In the genomic region with DNA sequence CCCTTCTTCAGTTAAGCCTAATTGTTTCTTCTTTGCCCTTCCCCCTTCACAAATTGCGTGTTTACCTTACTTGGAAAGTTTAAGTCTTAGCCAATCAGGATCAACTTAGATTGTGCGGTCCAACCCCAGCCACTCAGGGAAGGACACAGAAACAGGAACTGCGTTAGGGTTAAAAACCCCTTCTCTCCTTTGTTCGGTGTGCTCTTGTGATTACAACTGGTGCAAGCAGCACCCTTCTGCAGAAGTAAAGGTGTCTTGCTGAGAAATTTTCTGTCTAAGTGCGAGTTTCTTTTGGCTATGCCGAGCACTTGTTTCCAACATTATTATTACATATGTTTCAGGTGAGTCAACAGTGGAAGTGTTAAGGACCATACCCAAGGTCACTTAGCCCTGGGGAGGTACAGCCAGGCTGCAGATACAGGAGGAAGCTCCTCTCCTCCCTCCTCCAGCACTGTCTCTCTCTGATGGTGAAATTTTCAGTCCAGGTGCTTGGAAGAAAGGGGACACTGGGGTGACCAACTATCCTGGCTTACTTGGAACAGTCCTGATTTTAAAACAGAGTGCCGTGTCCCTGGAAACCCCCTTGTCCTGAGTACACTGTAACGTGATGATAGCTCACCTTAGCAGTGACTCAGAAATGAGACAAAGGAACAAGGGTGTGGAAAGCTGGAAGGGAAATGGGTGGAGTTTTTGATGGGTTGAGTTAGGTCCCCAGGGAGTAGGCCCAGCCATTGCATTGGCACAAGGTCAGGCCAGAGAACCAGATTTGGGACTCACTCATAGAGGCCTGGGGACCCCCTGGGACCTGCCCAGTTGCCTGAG, we compare ENCODE assay signal across 24 cellular contexts.
DNase-seq lines count a peak whose midpoint lies in the region; ATAC-seq, FAIRE-seq and TF ChIP-seq lines count a peak whose summit lies in the region.
"Had no signal": no experiment of that assay in that cellular context is flagged by ENCODE, and none has a peak within 500 bp of the region (broad histone marks: within the 10 kb centered on the region; RNA-seq: fewer than 3 reads in every experiment).

No MANE protein-coding gene starts in this region.

- no peak for TF ChIP-seq CTCF in bronchial epithelial cell (IDR thresholded peaks at IDR 0.05; ENCODE audit: insufficient read depth, low read length, severe bottlenecking)

- H3K36me3 ChIP-seq in bronchial epithelial cell (ENCODE audit: control insufficient read depth, insufficient read depth, low read length): no peaks in the 10 kb centered on the region
- H3K36me3 ChIP-seq: SJSA1 had no signal

- H3K27me3 ChIP-seq in bronchial epithelial cell (ENCODE audit: control insufficient read depth, insufficient read depth, low read length): no peaks in the 10 kb centered on the region
- H3K27me3 ChIP-seq: SJSA1 had no signal

- DNase-seq in cardiac septum (ENCODE audit: low spot score): peak; percentile 29
- DNase-seq in left cardiac atrium: no peak
- peak; percentile 5 for DNase-seq in bronchial epithelial cell (ENCODE audit: low read depth)
- DNase-seq in kidney tubule cell (ENCODE audit: low spot score): peak; percentile 57
- DNase-seq in 8988T: no peak
- no peak for DNase-seq in nucleus accumbens (lab: John Stamatoyannopoulos, UW)
- DNase-seq: C1 segment of cervical spinal cord; CD4-positive, alpha-beta memory T cell; COR-L47; DMS79 treated with DMSO at 0.1 percent for 48 hours; GOT3; HCEC 1CT; IMR-90; NCI-H1092 treated with DMSO at 0.1 percent for 48 hours; NCI-H1436; NCI-H1930; NCI-H2227 treated with DMSO at 0.1 percent for 48 hours; NCI-H526 treated with DMSO at 0.1 percent for 48 hours; Right ventricle myocardium superior; RPMI8226; T-cell had no signal

- ATAC-seq in left cardiac atrium: no peak
- ATAC-seq in GM19467 (IDR thresholded peaks at IDR 0.05; ENCODE audit: unreplicated experiment): no peak
- ATAC-seq: T-cell had no signal

- H3K4me3 ChIP-seq in bronchial epithelial cell (ENCODE audit: low read depth, low read length): no peak overlapping the region
- H3K4me3 ChIP-seq: SJSA1 had no signal

- intact Hi-C loops in cardiac septum (cut with DNase I) (no loop called here), left cardiac atrium (cut with DNase I) (no loop called here)

- no peak for FAIRE-seq in bronchial epithelial cell (lab: Jason Lieb, UNC)
- FAIRE-seq: GM12892 had no signal

Comparison
In these comparisons a context has a peak if more than half of its experiments do, and no peak if none do; other contexts are left out.
1. DNase-seq: peak in cardiac septum (single experiment), bronchial epithelial cell (single experiment) and kidney tubule cell (single experiment); none in left cardiac atrium (single experiment), 8988T (single experiment) and nucleus accumbens (0 of 56).